In the genomic region with DNA sequence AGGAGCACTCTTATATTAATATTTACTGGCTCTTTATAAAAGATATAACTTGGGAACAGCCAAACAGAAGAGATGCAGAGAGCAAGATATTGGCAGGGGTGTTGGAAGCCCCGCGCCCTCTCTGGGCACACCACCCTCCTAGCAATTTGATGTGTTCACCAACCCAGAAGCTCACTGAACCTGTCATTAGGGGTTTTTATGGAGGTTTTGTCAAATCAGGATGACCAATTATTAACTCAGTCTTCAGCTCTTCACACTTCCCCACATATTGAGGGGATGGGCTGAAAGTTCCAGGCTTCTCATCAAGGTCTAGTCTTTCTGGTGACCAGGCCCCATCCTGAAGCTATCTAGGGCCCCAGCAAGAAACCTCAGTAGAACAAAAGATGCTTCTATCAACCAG, we compare ENCODE assay signal across 27 cellular contexts.
"Had no signal": no experiment of that assay in that cellular context is flagged by ENCODE, and none has a peak within 500 bp of the region (broad histone marks: within the 10 kb centered on the region; RNA-seq: fewer than 3 reads in every experiment).

No MANE protein-coding gene starts in this region.

- DNase-seq: activated B cell treated with CpG ODN at 0.5 μM for 24 hours; activated CD4-positive, alpha-beta memory T cell treated with anti-CD3 and anti-CD28 coated beads, Interleukin-2, amount 10 ng/mL, durations not matched to agents 7 days and 5 days; activated CD4-positive, alpha-beta T cell treated with anti-CD3 and anti-CD28 coated beads, Interleukin-2, amount 10 ng/mL, durations not matched to agents 7 days and 5 days; activated gamma-delta T cell; activated naive CD4-positive, alpha-beta T cell treated with anti-CD3 and anti-CD28 coated beads, Interleukin-2, amount 10 ng/mL, durations not matched to agents 7 days and 5 days; activated naive CD8-positive, alpha-beta T cell treated with anti-CD3 and anti-CD28 coated beads, Interleukin-2, amount 10 ng/mL, durations not matched to agents 7 days and 5 days; activated T-cell treated with anti-CD3 and anti-CD28 coated beads for 4 hours; activated T-cell treated with anti-CD3 and anti-CD28 coated beads, Interleukin-2, amount 50 U/mL, for 48 hours; aorta; caudate nucleus; colonic mucosa; MG63; MV-4-11; NCI-H1092 treated with DMSO at 0.1 percent for 48 hours; NCI-H1417 treated with DMSO at 0.1 percent for 48 hours; NCI-H1694; NCI-H2029; NCI-H2107; NCI-H345; NCI-H510A; NCI-H526 treated with DMSO at 0.1 percent for 48 hours; NCI-H82; SIG-M5; T-helper 17 cell; T-helper 9 cell had no signal

- ATAC-seq: activated T-helper 17 cell treated with anti-CD3 and anti-CD28 coated beads, Interleukin-2, amount 50 U/mL, for 72 hours; T-helper 17 cell had no signal

- H3K27ac ChIP-seq: breast epithelium, colonic mucosa had no signal

- H3K27me3 Mint-ChIP-seq: activated B cell treated with CpG ODN at 0.5 μM for 24 hours; activated CD4-positive, alpha-beta memory T cell treated with anti-CD3 and anti-CD28 coated beads, Interleukin-2, amount 10 ng/mL, durations not matched to agents 7 days and 5 days; activated CD4-positive, alpha-beta T cell treated with anti-CD3 and anti-CD28 coated beads, Interleukin-2, amount 10 ng/mL, durations not matched to agents 7 days and 5 days; activated naive CD4-positive, alpha-beta T cell treated with anti-CD3 and anti-CD28 coated beads, Interleukin-2, amount 10 ng/mL, durations not matched to agents 7 days and 5 days; activated naive CD8-positive, alpha-beta T cell treated with anti-CD3 and anti-CD28 coated beads, Interleukin-2, amount 10 ng/mL, durations not matched to agents 7 days and 5 days; activated T-helper 17 cell treated with anti-CD3 and anti-CD28 coated beads, Interleukin-2, amount 50 U/mL, for 72 hours; T-helper 17 cell had no signal

- H3K27me3 ChIP-seq: breast epithelium, colonic mucosa, MG63 had no signal

- H3K4me3 Mint-ChIP-seq: activated B cell treated with CpG ODN at 0.5 μM for 24 hours; activated CD4-positive, alpha-beta memory T cell treated with anti-CD3 and anti-CD28 coated beads, Interleukin-2, amount 10 ng/mL, durations not matched to agents 7 days and 5 days; activated CD4-positive, alpha-beta T cell treated with anti-CD3 and anti-CD28 coated beads, Interleukin-2, amount 10 ng/mL, durations not matched to agents 7 days and 5 days; activated naive CD4-positive, alpha-beta T cell treated with anti-CD3 and anti-CD28 coated beads, Interleukin-2, amount 10 ng/mL, durations not matched to agents 7 days and 5 days; activated naive CD8-positive, alpha-beta T cell treated with anti-CD3 and anti-CD28 coated beads, Interleukin-2, amount 10 ng/mL, durations not matched to agents 7 days and 5 days; activated T-helper 17 cell treated with anti-CD3 and anti-CD28 coated beads, Interleukin-2, amount 50 U/mL, for 72 hours; T-helper 17 cell had no signal

- H3K9me3 ChIP-seq: breast epithelium, colonic mucosa, MG63 had no signal

- H3K4me3 ChIP-seq: breast epithelium, colonic mucosa, MG63 had no signal

- H3K9me3 Mint-ChIP-seq: activated B cell treated with CpG ODN at 0.5 μM for 24 hours; activated CD4-positive, alpha-beta memory T cell treated with anti-CD3 and anti-CD28 coated beads, Interleukin-2, amount 10 ng/mL, durations not matched to agents 7 days and 5 days; activated CD4-positive, alpha-beta T cell treated with anti-CD3 and anti-CD28 coated beads, Interleukin-2, amount 10 ng/mL, durations not matched to agents 7 days and 5 days; activated naive CD4-positive, alpha-beta T cell treated with anti-CD3 and anti-CD28 coated beads, Interleukin-2, amount 10 ng/mL, durations not matched to agents 7 days and 5 days; activated naive CD8-positive, alpha-beta T cell treated with anti-CD3 and anti-CD28 coated beads, Interleukin-2, amount 10 ng/mL, durations not matched to agents 7 days and 5 days; activated T-helper 17 cell treated with anti-CD3 and anti-CD28 coated beads, Interleukin-2, amount 50 U/mL, for 72 hours had no signal

- H3K4me1 Mint-ChIP-seq: activated B cell treated with CpG ODN at 0.5 μM for 24 hours; activated CD4-positive, alpha-beta memory T cell treated with anti-CD3 and anti-CD28 coated beads, Interleukin-2, amount 10 ng/mL, durations not matched to agents 7 days and 5 days; activated CD4-positive, alpha-beta T cell treated with anti-CD3 and anti-CD28 coated beads, Interleukin-2, amount 10 ng/mL, durations not matched to agents 7 days and 5 days; activated naive CD4-positive, alpha-beta T cell treated with anti-CD3 and anti-CD28 coated beads, Interleukin-2, amount 10 ng/mL, durations not matched to agents 7 days and 5 days; activated naive CD8-positive, alpha-beta T cell treated with anti-CD3 and anti-CD28 coated beads, Interleukin-2, amount 10 ng/mL, durations not matched to agents 7 days and 5 days; activated T-helper 17 cell treated with anti-CD3 and anti-CD28 coated beads, Interleukin-2, amount 50 U/mL, for 72 hours had no signal

- H3K4me1 ChIP-seq: breast epithelium, colonic mucosa had no signal

- H3K36me3 Mint-ChIP-seq: activated naive CD4-positive, alpha-beta T cell treated with anti-CD3 and anti-CD28 coated beads, Interleukin-2, amount 10 ng/mL, durations not matched to agents 7 days and 5 days; activated naive CD8-positive, alpha-beta T cell treated with anti-CD3 and anti-CD28 coated beads, Interleukin-2, amount 10 ng/mL, durations not matched to agents 7 days and 5 days had no signal

- H3K36me3 ChIP-seq: breast epithelium, colonic mucosa, MG63 had no signal

- H3K27ac Mint-ChIP-seq: activated B cell treated with CpG ODN at 0.5 μM for 24 hours; activated CD4-positive, alpha-beta memory T cell treated with anti-CD3 and anti-CD28 coated beads, Interleukin-2, amount 10 ng/mL, durations not matched to agents 7 days and 5 days; activated CD4-positive, alpha-beta T cell treated with anti-CD3 and anti-CD28 coated beads, Interleukin-2, amount 10 ng/mL, durations not matched to agents 7 days and 5 days; activated naive CD4-positive, alpha-beta T cell treated with anti-CD3 and anti-CD28 coated beads, Interleukin-2, amount 10 ng/mL, durations not matched to agents 7 days and 5 days; activated naive CD8-positive, alpha-beta T cell treated with anti-CD3 and anti-CD28 coated beads, Interleukin-2, amount 10 ng/mL, durations not matched to agents 7 days and 5 days; activated T-helper 17 cell treated with anti-CD3 and anti-CD28 coated beads, Interleukin-2, amount 50 U/mL, for 72 hours; T-helper 17 cell had no signal
